Comparison of ENCODE assay signal across 7 cellular contexts in the genomic region with DNA sequence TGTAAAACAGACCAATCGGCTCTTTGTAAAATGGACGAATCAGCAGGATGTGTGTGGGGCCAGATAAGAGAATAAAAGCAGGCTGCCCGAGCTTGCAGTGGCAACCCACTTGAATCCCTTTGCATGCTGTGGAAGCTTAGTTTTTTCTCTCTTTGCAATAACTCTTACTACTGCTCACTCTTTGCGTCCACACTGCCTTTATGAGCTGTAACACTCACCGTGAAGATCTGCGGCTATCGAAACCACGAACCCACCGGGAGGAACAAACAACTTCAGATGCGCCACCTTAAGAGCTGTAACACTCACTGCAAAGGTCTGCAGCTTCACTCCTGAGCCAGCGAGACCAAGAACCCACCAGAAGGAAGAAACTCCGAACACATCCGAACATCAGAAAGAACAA.
DNase-seq lines count a peak whose midpoint lies in the region; ATAC-seq and TF ChIP-seq lines count a peak whose summit lies in the region.
"Not testable (repeated sequence)": the region's sequence is repeated elsewhere in the genome, so short reads cannot be mapped to it uniquely, and the experiment has no call there.

No MANE protein-coding gene starts in this region.

- H3K27ac ChIP-seq in CD8-positive, alpha-beta T cell (ENCODE audit: low read depth, low read length); naive thymus-derived CD4-positive, alpha-beta T cell (ENCODE audit: low read depth, low read length): not testable (repeated sequence)

- intact Hi-C loops in CD8-positive, alpha-beta T cell (cut with DNase I, micrococcal nuclease); activated T-helper 1 cell treated with anti-CD3 and anti-CD28 coated beads, Interleukin-12 subunit alpha, Interleukin-12 subunit beta, Interleukin-2, Interleukin-4 antibody, amounts not matched to agents 30 ng/mL and 10 ng/mL and 1 ng/mL, durations not matched to agents 14 hours and 24 hours and 36 hours (cut with micrococcal nuclease); naive thymus-derived CD4-positive, alpha-beta T cell (cut with micrococcal nuclease): not testable (repeated sequence)

- not testable (repeated sequence) for H3K27me3 ChIP-seq in CD8-positive, alpha-beta T cell (ENCODE audit: insufficient read depth, low read length); naive thymus-derived CD4-positive, alpha-beta T cell (ENCODE audit: control insufficient read depth in 2 of 2, insufficient read depth in 2 of 2, low read length in 2 of 2)

- H3K36me3 Mint-ChIP-seq in CD8-positive, alpha-beta T cell; T-helper 2 cell treated with Interferon-gamma antibody and Interleukin-4, amounts not matched to agents 5 μg/mL and 100 μg/mL, for 36 hours (ENCODE audit: low read depth); activated CD8-positive, alpha-beta T cell treated with anti-CD3 and anti-CD28 coated beads, Interleukin-2, amount 10 ng/mL, durations not matched to agents 7 days and 5 days (ENCODE audit: low read depth); activated T-helper 1 cell treated with anti-CD3 and anti-CD28 coated beads, Interleukin-12 subunit alpha, Interleukin-12 subunit beta, Interleukin-2, Interleukin-4 antibody, amounts not matched to agents 30 ng/mL and 10 ng/mL and 1 ng/mL, durations not matched to agents 14 hours and 24 hours and 36 hours (ENCODE audit: low read depth); activated naive CD4-positive, alpha-beta T cell treated with anti-CD3 and anti-CD28 coated beads, Interleukin-2, amount 10 ng/mL, durations not matched to agents 7 days and 5 days; naive thymus-derived CD4-positive, alpha-beta T cell: not testable (repeated sequence)

- not testable (repeated sequence) for TF ChIP-seq CTCF in CD8-positive, alpha-beta T cell (IDR thresholded peaks at IDR 0.05)

- DNase-seq in CD8-positive, alpha-beta T cell: peak in 2 of 7 experiments; percentile 7 to 53
- DNase-seq in Jurkat, Clone E6-1 (ENCODE audit: low read depth, low spot score); T-helper 2 cell treated with Interferon-gamma antibody and Interleukin-4, amounts not matched to agents 5 μg/mL and 100 μg/mL, for 36 hours (ENCODE audit: low spot score); activated T-helper 1 cell treated with anti-CD3 and anti-CD28 coated beads, Interleukin-12 subunit alpha, Interleukin-12 subunit beta, Interleukin-2, Interleukin-4 antibody, amounts not matched to agents 30 ng/mL and 10 ng/mL and 1 ng/mL, durations not matched to agents 14 hours and 24 hours and 36 hours (ENCODE audit: low spot score); activated naive CD4-positive, alpha-beta T cell treated with anti-CD3 and anti-CD28 coated beads, Interleukin-2, amount 10 ng/mL, durations not matched to agents 7 days and 5 days: not testable (repeated sequence)
- peak; percentile 30 for DNase-seq in activated CD8-positive, alpha-beta T cell treated with anti-CD3 and anti-CD28 coated beads, Interleukin-2, amount 10 ng/mL, durations not matched to agents 7 days and 5 days
- DNase-seq in naive thymus-derived CD4-positive, alpha-beta T cell: peak in 1 of 9 donors; percentile 3

- H3K9me3 ChIP-seq in CD8-positive, alpha-beta T cell (ENCODE audit: low read length); naive thymus-derived CD4-positive, alpha-beta T cell (ENCODE audit: control insufficient read depth in 2 of 3, low read length in 3 of 3): not testable (repeated sequence)

- not testable (repeated sequence) for H3K9me3 Mint-ChIP-seq in CD8-positive, alpha-beta T cell; T-helper 2 cell treated with Interferon-gamma antibody and Interleukin-4, amounts not matched to agents 5 μg/mL and 100 μg/mL, for 36 hours; activated CD8-positive, alpha-beta T cell treated with anti-CD3 and anti-CD28 coated beads, Interleukin-2, amount 10 ng/mL, durations not matched to agents 7 days and 5 days (ENCODE audit: insufficient read depth); activated T-helper 1 cell treated with anti-CD3 and anti-CD28 coated beads, Interleukin-12 subunit alpha, Interleukin-12 subunit beta, Interleukin-2, Interleukin-4 antibody, amounts not matched to agents 30 ng/mL and 10 ng/mL and 1 ng/mL, durations not matched to agents 14 hours and 24 hours and 36 hours; activated naive CD4-positive, alpha-beta T cell treated with anti-CD3 and anti-CD28 coated beads, Interleukin-2, amount 10 ng/mL, durations not matched to agents 7 days and 5 days
- H3K9me3 Mint-ChIP-seq in naive thymus-derived CD4-positive, alpha-beta T cell: peaks cover 0 to 20% (median 5%) of the 10 kb centered on the region in 11 donors

- not testable (repeated sequence) for ATAC-seq in CD8-positive, alpha-beta T cell; naive thymus-derived CD4-positive, alpha-beta T cell
- peak; percentile 39 for ATAC-seq in activated CD8-positive, alpha-beta T cell treated with anti-CD3 and anti-CD28 coated beads, Interleukin-2, amount 10 ng/mL, durations not matched to agents 7 days and 5 days

- not testable (repeated sequence) for H3K36me3 ChIP-seq in CD8-positive, alpha-beta T cell (ENCODE audit: insufficient read depth, low read length); naive thymus-derived CD4-positive, alpha-beta T cell (ENCODE audit: control insufficient read depth in 2 of 3, insufficient read depth in 3 of 3, low read length in 3 of 3)

- peak overlapping the region; percentile 75 for H3K4me3 Mint-ChIP-seq in CD8-positive, alpha-beta T cell
- peak overlapping the region; percentile 68 for H3K4me3 Mint-ChIP-seq in T-helper 2 cell treated with Interferon-gamma antibody and Interleukin-4, amounts not matched to agents 5 μg/mL and 100 μg/mL, for 36 hours
- H3K4me3 Mint-ChIP-seq in activated CD8-positive, alpha-beta T cell treated with anti-CD3 and anti-CD28 coated beads, Interleukin-2, amount 10 ng/mL, durations not matched to agents 7 days and 5 days: peak overlapping the region; percentile 54
- H3K4me3 Mint-ChIP-seq in activated T-helper 1 cell treated with anti-CD3 and anti-CD28 coated beads, Interleukin-12 subunit alpha, Interleukin-12 subunit beta, Interleukin-2, Interleukin-4 antibody, amounts not matched to agents 30 ng/mL and 10 ng/mL and 1 ng/mL, durations not matched to agents 14 hours and 24 hours and 36 hours: peak overlapping the region; percentile 53
- H3K4me3 Mint-ChIP-seq in activated naive CD4-positive, alpha-beta T cell treated with anti-CD3 and anti-CD28 coated beads, Interleukin-2, amount 10 ng/mL, durations not matched to agents 7 days and 5 days: peak overlapping the region; percentile 22
- peak overlapping the region; percentile 15 to 85 (median 59) for H3K4me3 Mint-ChIP-seq in naive thymus-derived CD4-positive, alpha-beta T cell

- CTCF ChIA-PET in CD8-positive, alpha-beta T cell (lab: Charles Lee): interaction anchor here (1.2 kb wide), 1 partner anchor 49 kb away, joined by 3 read pairs; no protein-coding TSS in a partner anchor
- CTCF ChIA-PET in activated CD8-positive, alpha-beta T cell treated with anti-CD3 and anti-CD28 coated beads, Interleukin-2, amount 10 ng/mL, durations not matched to agents 7 days and 5 days (lab: Charles Lee): interaction anchor here (2.1 kb wide), 1 partner anchor 49 kb away, joined by 7 read pairs; no protein-coding TSS in a partner anchor
- CTCF ChIA-PET in activated naive CD4-positive, alpha-beta T cell treated with anti-CD3 and anti-CD28 coated beads, Interleukin-2, amount 10 ng/mL, durations not matched to agents 7 days and 5 days (lab: Charles Lee); naive thymus-derived CD4-positive, alpha-beta T cell (lab: Charles Lee): not testable (repeated sequence)

- peak overlapping the region; percentile 29 for H3K27ac Mint-ChIP-seq in CD8-positive, alpha-beta T cell
- H3K27ac Mint-ChIP-seq in T-helper 2 cell treated with Interferon-gamma antibody and Interleukin-4, amounts not matched to agents 5 μg/mL and 100 μg/mL, for 36 hours; activated T-helper 1 cell treated with anti-CD3 and anti-CD28 coated beads, Interleukin-12 subunit alpha, Interleukin-12 subunit beta, Interleukin-2, Interleukin-4 antibody, amounts not matched to agents 30 ng/mL and 10 ng/mL and 1 ng/mL, durations not matched to agents 14 hours and 24 hours and 36 hours; activated naive CD4-positive, alpha-beta T cell treated with anti-CD3 and anti-CD28 coated beads, Interleukin-2, amount 10 ng/mL, durations not matched to agents 7 days and 5 days: not testable (repeated sequence)
- peak overlapping the region; percentile 7 for H3K27ac Mint-ChIP-seq in activated CD8-positive, alpha-beta T cell treated with anti-CD3 and anti-CD28 coated beads, Interleukin-2, amount 10 ng/mL, durations not matched to agents 7 days and 5 days
- H3K27ac Mint-ChIP-seq in naive thymus-derived CD4-positive, alpha-beta T cell: peak overlapping the region in 1 of 9 donors; percentile 15

- H3K4me1 ChIP-seq in CD8-positive, alpha-beta T cell (ENCODE audit: insufficient read depth, low read length); naive thymus-derived CD4-positive, alpha-beta T cell (ENCODE audit: control insufficient read depth in 2 of 2, insufficient read depth in 2 of 2, low read length in 2 of 2): not testable (repeated sequence)

- not testable (repeated sequence) for H3K4me3 ChIP-seq in CD8-positive, alpha-beta T cell (ENCODE audit: low read depth, low read length); naive thymus-derived CD4-positive, alpha-beta T cell (ENCODE audit: low read length)
- peak overlapping the region; percentile 12 for H3K4me3 ChIP-seq in Jurkat, Clone E6-1 (ENCODE audit: low read length)

- not testable (repeated sequence) for H3K27me3 Mint-ChIP-seq in CD8-positive, alpha-beta T cell (ENCODE audit: low read depth); T-helper 2 cell treated with Interferon-gamma antibody and Interleukin-4, amounts not matched to agents 5 μg/mL and 100 μg/mL, for 36 hours (ENCODE audit: low read depth); activated CD8-positive, alpha-beta T cell treated with anti-CD3 and anti-CD28 coated beads, Interleukin-2, amount 10 ng/mL, durations not matched to agents 7 days and 5 days (ENCODE audit: low read depth); activated T-helper 1 cell treated with anti-CD3 and anti-CD28 coated beads, Interleukin-12 subunit alpha, Interleukin-12 subunit beta, Interleukin-2, Interleukin-4 antibody, amounts not matched to agents 30 ng/mL and 10 ng/mL and 1 ng/mL, durations not matched to agents 14 hours and 24 hours and 36 hours (ENCODE audit: insufficient read depth); activated naive CD4-positive, alpha-beta T cell treated with anti-CD3 and anti-CD28 coated beads, Interleukin-2, amount 10 ng/mL, durations not matched to agents 7 days and 5 days
- peaks cover 5 to 38% (median 13%) of the 10 kb centered on the region in 5 donors for H3K27me3 Mint-ChIP-seq in naive thymus-derived CD4-positive, alpha-beta T cell

- POLR2A ChIA-PET in CD8-positive, alpha-beta T cell (lab: Charles Lee); naive thymus-derived CD4-positive, alpha-beta T cell (lab: Charles Lee): not testable (repeated sequence)
- POLR2A ChIA-PET in activated CD8-positive, alpha-beta T cell treated with anti-CD3 and anti-CD28 coated beads, Interleukin-2, amount 10 ng/mL, durations not matched to agents 7 days and 5 days (lab: Charles Lee): interaction anchor here (0.6 kb wide), 1 partner anchor 266 kb away, joined by 3 read pairs; no protein-coding TSS in a partner anchor

- not testable (repeated sequence) for H3K4me1 Mint-ChIP-seq in CD8-positive, alpha-beta T cell (ENCODE audit: low read depth); T-helper 2 cell treated with Interferon-gamma antibody and Interleukin-4, amounts not matched to agents 5 μg/mL and 100 μg/mL, for 36 hours (ENCODE audit: low read depth); activated CD8-positive, alpha-beta T cell treated with anti-CD3 and anti-CD28 coated beads, Interleukin-2, amount 10 ng/mL, durations not matched to agents 7 days and 5 days (ENCODE audit: low read depth); activated T-helper 1 cell treated with anti-CD3 and anti-CD28 coated beads, Interleukin-12 subunit alpha, Interleukin-12 subunit beta, Interleukin-2, Interleukin-4 antibody, amounts not matched to agents 30 ng/mL and 10 ng/mL and 1 ng/mL, durations not matched to agents 14 hours and 24 hours and 36 hours (ENCODE audit: low read depth); activated naive CD4-positive, alpha-beta T cell treated with anti-CD3 and anti-CD28 coated beads, Interleukin-2, amount 10 ng/mL, durations not matched to agents 7 days and 5 days
- H3K4me1 Mint-ChIP-seq in naive thymus-derived CD4-positive, alpha-beta T cell: peaks cover 4 to 16% (median 8%) of the 10 kb centered on the region in 7 donors

Comparison
In these comparisons a context has a peak if more than half of its experiments do, and no peak if none do; other contexts are left out.
1. H3K4me3 Mint-ChIP-seq: peak in every context shown above with its lines; median percentile 75 in CD8-positive, alpha-beta T cell; 68 in T-helper 2 cell treated with Interferon-gamma antibody and Interleukin-4, amounts not matched to agents 5 μg/mL and 100 μg/mL, for 36 hours; 59 in naive thymus-derived CD4-positive, alpha-beta T cell; 54 in activated CD8-positive, alpha-beta T cell treated with anti-CD3 and anti-CD28 coated beads, Interleukin-2, amount 10 ng/mL, durations not matched to agents 7 days and 5 days; 53 in activated T-helper 1 cell treated with anti-CD3 and anti-CD28 coated beads, Interleukin-12 subunit alpha, Interleukin-12 subunit beta, Interleukin-2, Interleukin-4 antibody, amounts not matched to agents 30 ng/mL and 10 ng/mL and 1 ng/mL, durations not matched to agents 14 hours and 24 hours and 36 hours; 22 in activated naive CD4-positive, alpha-beta T cell treated with anti-CD3 and anti-CD28 coated beads, Interleukin-2, amount 10 ng/mL, durations not matched to agents 7 days and 5 days.